2 cellular contexts compared by ENCODE assay signal in the genomic region with DNA sequence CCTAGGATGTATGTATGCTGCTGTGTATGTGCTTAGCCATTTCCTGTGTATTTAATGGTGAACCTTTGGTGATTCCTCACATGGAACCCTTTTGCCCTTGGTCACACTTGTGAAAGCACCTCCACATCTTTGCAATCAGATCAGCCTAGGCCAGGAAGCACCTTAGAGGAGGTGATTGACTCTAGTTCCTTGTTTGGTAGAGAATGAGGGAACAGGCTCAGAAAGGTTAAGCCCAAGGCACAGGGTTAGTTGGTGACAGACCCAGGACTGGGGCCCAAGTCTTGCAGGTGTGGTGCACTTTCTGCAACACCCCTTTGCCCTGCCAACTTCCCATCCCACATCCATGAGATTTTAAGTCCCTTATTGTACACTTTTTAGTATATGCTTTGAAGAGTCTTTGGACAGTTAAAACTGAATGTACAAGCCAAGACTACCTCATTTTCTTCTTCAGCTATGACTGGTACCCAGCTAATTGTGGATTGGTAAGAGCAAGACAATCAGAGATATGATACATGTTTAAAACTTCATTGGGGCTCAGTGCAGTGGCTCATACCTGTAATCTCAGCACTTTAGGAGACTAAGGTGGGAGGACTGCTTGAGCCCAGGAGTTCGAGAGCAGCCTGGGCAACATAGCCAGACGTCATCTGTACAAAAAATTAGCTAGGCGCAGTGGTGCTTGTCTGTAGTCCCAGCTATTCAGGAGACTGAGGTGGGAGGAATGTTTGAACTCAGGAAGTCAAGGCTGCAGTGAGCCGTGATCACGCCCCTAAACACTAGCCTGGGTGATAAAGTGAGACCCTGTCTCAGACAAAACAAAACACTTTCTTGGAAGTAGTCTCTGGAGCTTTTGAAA.
TF ChIP-seq lines count a peak whose summit lies in the region.

No MANE protein-coding gene starts in this region.

TF ChIP-seq in IMR-90, 13 proteins besides CTCF, POLR2A, EP300 and RAD21:
- TF ChIP-seq MXI1 (IDR thresholded peaks at IDR 0.05; ENCODE audit: borderline replicate concordance, low read depth, low read length) (no peak), BHLHE40 (IDR thresholded peaks at IDR 0.05; ENCODE audit: low read depth, low read length) (no peak), NFE2L2 (IDR thresholded peaks at IDR 0.05; ENCODE audit: low read depth, low read length) (no peak), CHD1 (IDR thresholded peaks at IDR 0.05; ENCODE audit: low read depth, low read length) (no peak), RFX5 (IDR thresholded peaks at IDR 0.05; ENCODE audit: low read depth, low read length) (no peak), USF2 (IDR thresholded peaks at IDR 0.05; ENCODE audit: low read depth, low read length) (no peak), RCOR1 (IDR thresholded peaks at IDR 0.05; ENCODE audit: insufficient replicate concordance, low read length) (no peak), FOS (IDR thresholded peaks at IDR 0.05; ENCODE audit: low read depth, low read length) (no peak), MAZ (IDR thresholded peaks at IDR 0.05; ENCODE audit: borderline replicate concordance, low read depth, low read length) (no peak), SMC3 (IDR thresholded peaks at IDR 0.05; ENCODE audit: low read depth, low read length) (no peak), CEBPB (IDR thresholded peaks at IDR 0.05; ENCODE audit: low read depth, low read length) (no peak), MAFK (IDR thresholded peaks at IDR 0.05; ENCODE audit: low read depth, low read length) (no peak)
- TF ChIP-seq, protein P1, sequence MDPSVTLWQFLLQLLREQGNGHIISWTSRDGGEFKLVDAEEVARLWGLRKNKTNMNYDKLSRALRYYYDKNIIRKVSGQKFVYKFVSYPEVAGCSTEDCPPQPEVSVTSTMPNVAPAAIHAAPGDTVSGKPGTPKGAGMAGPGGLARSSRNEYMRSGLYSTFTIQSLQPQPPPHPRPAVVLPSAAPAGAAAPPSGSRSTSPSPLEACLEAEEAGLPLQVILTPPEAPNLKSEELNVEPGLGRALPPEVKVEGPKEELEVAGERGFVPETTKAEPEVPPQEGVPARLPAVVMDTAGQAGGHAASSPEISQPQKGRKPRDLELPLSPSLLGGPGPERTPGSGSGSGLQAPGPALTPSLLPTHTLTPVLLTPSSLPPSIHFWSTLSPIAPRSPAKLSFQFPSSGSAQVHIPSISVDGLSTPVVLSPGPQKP (IDR thresholded peaks at IDR 0.05; ENCODE audit: borderline replicate concordance, low read depth, low read length): no peak

TF ChIP-seq in H1, 55 proteins besides CTCF, POLR2A, EP300 and RAD21:
- no peak for TF ChIP-seq TEAD4 (IDR thresholded peaks at IDR 0.05; ENCODE audit: low read depth, low read length)
- no peak for TF ChIP-seq ASH2L (IDR thresholded peaks at IDR 0.05; ENCODE audit: low read length)
- no peak for TF ChIP-seq ATF2 (IDR thresholded peaks at IDR 0.05; ENCODE audit: low read length)
- no peak for TF ChIP-seq HDAC2 (IDR thresholded peaks at IDR 0.05; ENCODE audit: borderline replicate concordance in 1 of 2, low read depth in 2 of 2, low read length in 2 of 2)
- no peak for TF ChIP-seq SRF (IDR thresholded peaks at IDR 0.05; ENCODE audit: low read depth, low read length)
- TF ChIP-seq E2F6 (IDR thresholded peaks at IDR 0.05): no peak
- no peak for TF ChIP-seq SP1 (IDR thresholded peaks at IDR 0.05; ENCODE audit: low read depth, low read length)
- no peak for TF ChIP-seq FOSL1 (IDR thresholded peaks at IDR 0.05; ENCODE audit: insufficient read depth, low read depth, low read length)
- no peak for TF ChIP-seq SIRT6 (IDR thresholded peaks at IDR 0.05; ENCODE audit: low read length)
- TF ChIP-seq CREB1 (IDR thresholded peaks at IDR 0.05): no peak
- TF ChIP-seq BCL11A (IDR thresholded peaks at IDR 0.05; ENCODE audit: low read depth in 2 of 2, low read length in 2 of 2): no peak
- TF ChIP-seq KDM5A (IDR thresholded peaks at IDR 0.05; ENCODE audit: low read length): no peak
- no peak for TF ChIP-seq EZH2 (IDR thresholded peaks at IDR 0.05; ENCODE audit: low read depth, low read length, severe bottlenecking)
- no peak for TF ChIP-seq PHF8 (conservative IDR thresholded peaks at IDR 0.05; ENCODE audit: low read depth, low read length)
- TF ChIP-seq TBP (IDR thresholded peaks at IDR 0.05; ENCODE audit: low read depth, low read length): no peak
